Comparison of ENCODE assay signal across 9 cellular contexts in the genomic region with DNA sequence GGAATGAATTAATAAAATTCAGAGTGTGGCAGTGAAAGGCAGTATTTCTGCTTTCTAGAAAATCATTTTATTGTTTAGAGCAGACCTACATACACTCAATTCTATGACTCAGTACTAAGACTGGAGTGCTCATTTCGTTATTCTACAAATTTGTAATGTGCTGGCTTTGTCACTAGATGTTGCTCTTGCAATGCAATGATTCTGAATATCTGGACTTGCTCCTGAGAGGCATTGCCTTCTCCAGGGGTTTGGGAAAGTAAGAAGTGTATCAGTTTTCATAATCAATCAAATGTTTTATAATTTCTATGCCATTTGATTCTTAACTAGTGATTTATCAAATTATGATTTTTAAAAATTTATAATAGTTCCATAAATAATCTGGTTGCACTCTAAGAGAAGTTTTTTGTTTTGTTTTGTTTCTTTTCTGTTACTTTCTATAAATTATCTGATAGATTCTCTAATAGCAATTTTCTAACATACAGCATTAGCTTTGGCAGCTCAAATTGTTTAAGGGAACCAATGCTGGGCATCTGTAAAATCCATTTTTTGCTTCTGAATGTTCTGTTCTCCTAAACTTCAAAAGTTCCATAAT.
DNase-seq lines count a peak whose midpoint lies in the region; ATAC-seq and TF ChIP-seq lines count a peak whose summit lies in the region.
"Had no signal": no experiment of that assay in that cellular context is flagged by ENCODE, and none has a peak within 500 bp of the region (broad histone marks: within the 10 kb centered on the region; RNA-seq: fewer than 3 reads in every experiment).

No MANE protein-coding gene starts in this region.

- no peaks in the 10 kb centered on the region for H3K36me3 ChIP-seq in lower lobe of right lung

- peak; percentile 82 for DNase-seq in activated CD4-positive, alpha-beta T cell treated with anti-CD3 and anti-CD28 coated beads, Interleukin-2, amount 10 ng/mL, durations not matched to agents 24 days and 14 days
- no peak for DNase-seq in activated CD4-positive, alpha-beta T cell treated with anti-CD3 and anti-CD28 coated beads, Interleukin-2, amount 50 U/mL, for 1 hour
- DNase-seq in HT1080 (ENCODE audit: low read depth) (peak; percentile 82), OCI-M1 (lab: John Stamatoyannopoulos, UW) (peak; percentile 77), choroid plexus epithelial cell (ENCODE audit: low read depth) (peak; percentile 89), lower lobe of right lung (no peak), NCI-H1048 (lab: John Stamatoyannopoulos, UW) (no peak)

- intact Hi-C loops in activated CD4-positive, alpha-beta T cell treated with anti-CD3 and anti-CD28 coated beads, Interleukin-2, amount 10 ng/mL, durations not matched to agents 24 days and 14 days (cut with micrococcal nuclease) = loop anchor here (1.0 to 5.0 kb wide), 3 partner anchors 79 to 474 kb away; no protein-coding TSS in a partner anchor
- intact Hi-C loops in lower lobe of right lung (cut with DNase I) = loop anchor here (2.0 kb wide), 1 partner anchor 193 kb away; no protein-coding TSS in a partner anchor

- no peak overlapping the region for H3K27ac ChIP-seq in lower lobe of right lung
- H3K27ac ChIP-seq: epithelial cell of prostate had no signal

- H3K9me3 ChIP-seq in lower lobe of right lung = no peaks in the 10 kb centered on the region

- H3K27me3 ChIP-seq in lower lobe of right lung (ENCODE audit: low read depth) = no peaks in the 10 kb centered on the region

- no peaks in the 10 kb centered on the region for H3K9me3 Mint-ChIP-seq in activated CD4-positive, alpha-beta T cell treated with anti-CD3 and anti-CD28 coated beads, Interleukin-2, amount 10 ng/mL, durations not matched to agents 24 days and 14 days

- no peak overlapping the region for H3K27ac Mint-ChIP-seq in activated CD4-positive, alpha-beta T cell treated with anti-CD3 and anti-CD28 coated beads, Interleukin-2, amount 10 ng/mL, durations not matched to agents 24 days and 14 days

- no peaks in the 10 kb centered on the region for H3K27me3 Mint-ChIP-seq in activated CD4-positive, alpha-beta T cell treated with anti-CD3 and anti-CD28 coated beads, Interleukin-2, amount 10 ng/mL, durations not matched to agents 24 days and 14 days

- peak; percentile 69 for ATAC-seq in GM21717 (IDR thresholded peaks at IDR 0.05; ENCODE audit: unreplicated experiment)
- peak; percentile 84 to 93 for ATAC-seq in lower lobe of right lung

- H3K4me1 ChIP-seq in lower lobe of right lung = peaks cover 15% of the 10 kb centered on the region

- H3K4me3 ChIP-seq in choroid plexus epithelial cell (ENCODE audit: low read depth, low read length) (no peak overlapping the region), lower lobe of right lung (no peak overlapping the region)

- H3K4me3 Mint-ChIP-seq in activated CD4-positive, alpha-beta T cell treated with anti-CD3 and anti-CD28 coated beads, Interleukin-2, amount 10 ng/mL, durations not matched to agents 24 days and 14 days = no peak overlapping the region

- no peaks in the 10 kb centered on the region for H3K36me3 Mint-ChIP-seq in activated CD4-positive, alpha-beta T cell treated with anti-CD3 and anti-CD28 coated beads, Interleukin-2, amount 10 ng/mL, durations not matched to agents 24 days and 14 days (ENCODE audit: low read depth)

- TF ChIP-seq CTCF in choroid plexus epithelial cell (conservative IDR thresholded peaks at IDR 0.05; ENCODE audit: low read depth, low read length) (peak; percentile 85), lower lobe of right lung (IDR thresholded peaks at IDR 0.05) (peak; percentile 77)

- peaks cover 45% of the 10 kb centered on the region for H3K4me1 Mint-ChIP-seq in activated CD4-positive, alpha-beta T cell treated with anti-CD3 and anti-CD28 coated beads, Interleukin-2, amount 10 ng/mL, durations not matched to agents 24 days and 14 days

Comparison
In these comparisons a context has a peak if more than half of its experiments do, and no peak if none do; other contexts are left out.
1. DNase-seq: peak in activated CD4-positive, alpha-beta T cell treated with anti-CD3 and anti-CD28 coated beads, Interleukin-2, amount 10 ng/mL, durations not matched to agents 24 days and 14 days (single experiment), HT1080 (single experiment), OCI-M1 (single experiment) and choroid plexus epithelial cell (single experiment); none in activated CD4-positive, alpha-beta T cell treated with anti-CD3 and anti-CD28 coated beads, Interleukin-2, amount 50 U/mL, for 1 hour (single experiment), lower lobe of right lung (single experiment) and NCI-H1048 (single experiment).